Comparison of ENCODE assay signal across 1 cellular context in genomic region chr1:212827831-212828278, GRCh38.
TF ChIP-seq lines count a peak whose summit lies in the region.

No MANE protein-coding gene starts in this region.

TF ChIP-seq in HepG2, 621 proteins besides CTCF, POLR2A, EP300 and RAD21 (continued from another document and continues in another):
- TF ChIP-seq CSRNP1 (CRISPR knock-in tag; IDR thresholded peaks at IDR 0.05) (no peak), RFX1 (IDR thresholded peaks at IDR 0.05) (no peak), ZNF780A (CRISPR knock-in tag; IDR thresholded peaks at IDR 0.05) (no peak), ZBTB4 (CRISPR knock-in tag; IDR thresholded peaks at IDR 0.05; ENCODE audit: borderline replicate concordance) (no peak), KLF11 (CRISPR knock-in tag; IDR thresholded peaks at IDR 0.05) (no peak), HMG20B (CRISPR knock-in tag; conservative IDR thresholded peaks at IDR 0.05) (0 out of 2 replicates have a peak, but pooled peaks have one; percentile 38), ZNF430 (CRISPR knock-in tag; IDR thresholded peaks at IDR 0.05) (no peak), SMARCE1 (IDR thresholded peaks at IDR 0.05; ENCODE audit: borderline replicate concordance) (no peak), FOXP1 (IDR thresholded peaks at IDR 0.05) (no peak), FOXP1 (CRISPR knock-in tag; IDR thresholded peaks at IDR 0.05) (peak; percentile 75), IRF2 (CRISPR knock-in tag; IDR thresholded peaks at IDR 0.05) (peak; percentile 47; the same call in 1 of the 2 replicates), DR1 (CRISPR knock-in tag; IDR thresholded peaks at IDR 0.05) (no peak), SOX13 (IDR thresholded peaks at IDR 0.05) (no peak), SOX13 (CRISPR knock-in tag; conservative IDR thresholded peaks at IDR 0.05 in 1 of 2, IDR thresholded peaks at IDR 0.05 in 1 of 2) (peak in 1 of 2 experiments; percentile 84; a peak in 2 of 4 replicates), ZBTB14 (CRISPR knock-in tag; IDR thresholded peaks at IDR 0.05) (no peak), ATF7 (IDR thresholded peaks at IDR 0.05) (no peak), ATF7 (CRISPR knock-in tag; IDR thresholded peaks at IDR 0.05) (no peak), ATF7-NPFF (CRISPR knock-in tag; IDR thresholded peaks at IDR 0.05; ENCODE audit: low read depth) (no peak), PRDM10 (CRISPR knock-in tag; IDR thresholded peaks at IDR 0.05; ENCODE audit: low read depth) (no peak), ZNF484 (CRISPR knock-in tag; IDR thresholded peaks at IDR 0.05; ENCODE audit: borderline replicate concordance, low read depth) (no peak), ZNF260 (CRISPR knock-in tag; IDR thresholded peaks at IDR 0.05; ENCODE audit: borderline replicate concordance, low read depth) (no peak), IKZF5 (CRISPR knock-in tag; IDR thresholded peaks at IDR 0.05) (peak; percentile 47; the same call in 1 of the 2 replicates), HDAC1 (CRISPR knock-in tag; IDR thresholded peaks at IDR 0.05) (peak; percentile 48; the same call in 1 of the 2 replicates), ZNF160 (CRISPR knock-in tag; IDR thresholded peaks at IDR 0.05) (peak; percentile 58; the same call in 1 of the 2 replicates), ZNF280D (CRISPR knock-in tag; IDR thresholded peaks at IDR 0.05) (no peak), ZNF460 (CRISPR knock-in tag; IDR thresholded peaks at IDR 0.05; ENCODE audit: borderline replicate concordance) (no peak), HMG20A (CRISPR knock-in tag; IDR thresholded peaks at IDR 0.05; ENCODE audit: borderline replicate concordance) (peak; percentile 72; the same call in 1 of the 2 replicates), ZNF547 (CRISPR knock-in tag; IDR thresholded peaks at IDR 0.05) (no peak), ZNF75D (CRISPR knock-in tag; IDR thresholded peaks at IDR 0.05; ENCODE audit: borderline replicate concordance) (no peak), ZBTB10 (CRISPR knock-in tag; IDR thresholded peaks at IDR 0.05; ENCODE audit: borderline replicate concordance) (no peak), ELF1 (CRISPR knock-in tag; IDR thresholded peaks at IDR 0.05) (no peak), KDM5B (CRISPR knock-in tag; IDR thresholded peaks at IDR 0.05; ENCODE audit: borderline replicate concordance) (no peak)
- TF ChIP-seq, protein P1, sequence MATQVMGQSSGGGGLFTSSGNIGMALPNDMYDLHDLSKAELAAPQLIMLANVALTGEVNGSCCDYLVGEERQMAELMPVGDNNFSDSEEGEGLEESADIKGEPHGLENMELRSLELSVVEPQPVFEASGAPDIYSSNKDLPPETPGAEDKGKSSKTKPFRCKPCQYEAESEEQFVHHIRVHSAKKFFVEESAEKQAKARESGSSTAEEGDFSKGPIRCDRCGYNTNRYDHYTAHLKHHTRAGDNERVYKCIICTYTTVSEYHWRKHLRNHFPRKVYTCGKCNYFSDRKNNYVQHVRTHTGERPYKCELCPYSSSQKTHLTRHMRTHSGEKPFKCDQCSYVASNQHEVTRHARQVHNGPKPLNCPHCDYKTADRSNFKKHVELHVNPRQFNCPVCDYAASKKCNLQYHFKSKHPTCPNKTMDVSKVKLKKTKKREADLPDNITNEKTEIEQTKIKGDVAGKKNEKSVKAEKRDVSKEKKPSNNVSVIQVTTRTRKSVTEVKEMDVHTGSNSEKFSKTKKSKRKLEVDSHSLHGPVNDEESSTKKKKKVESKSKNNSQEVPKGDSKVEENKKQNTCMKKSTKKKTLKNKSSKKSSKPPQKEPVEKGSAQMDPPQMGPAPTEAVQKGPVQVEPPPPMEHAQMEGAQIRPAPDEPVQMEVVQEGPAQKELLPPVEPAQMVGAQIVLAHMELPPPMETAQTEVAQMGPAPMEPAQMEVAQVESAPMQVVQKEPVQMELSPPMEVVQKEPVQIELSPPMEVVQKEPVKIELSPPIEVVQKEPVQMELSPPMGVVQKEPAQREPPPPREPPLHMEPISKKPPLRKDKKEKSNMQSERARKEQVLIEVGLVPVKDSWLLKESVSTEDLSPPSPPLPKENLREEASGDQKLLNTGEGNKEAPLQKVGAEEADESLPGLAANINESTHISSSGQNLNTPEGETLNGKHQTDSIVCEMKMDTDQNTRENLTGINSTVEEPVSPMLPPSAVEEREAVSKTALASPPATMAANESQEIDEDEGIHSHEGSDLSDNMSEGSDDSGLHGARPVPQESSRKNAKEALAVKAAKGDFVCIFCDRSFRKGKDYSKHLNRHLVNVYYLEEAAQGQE (IDR thresholded peaks at IDR 0.05; ENCODE audit: borderline replicate concordance in 1 of 2, low read depth in 1 of 2, low read length in 2 of 2): peak in 1 of 2 experiments; percentile 16; a peak in 1 of 4 replicates
- TF ChIP-seq, protein P2, sequence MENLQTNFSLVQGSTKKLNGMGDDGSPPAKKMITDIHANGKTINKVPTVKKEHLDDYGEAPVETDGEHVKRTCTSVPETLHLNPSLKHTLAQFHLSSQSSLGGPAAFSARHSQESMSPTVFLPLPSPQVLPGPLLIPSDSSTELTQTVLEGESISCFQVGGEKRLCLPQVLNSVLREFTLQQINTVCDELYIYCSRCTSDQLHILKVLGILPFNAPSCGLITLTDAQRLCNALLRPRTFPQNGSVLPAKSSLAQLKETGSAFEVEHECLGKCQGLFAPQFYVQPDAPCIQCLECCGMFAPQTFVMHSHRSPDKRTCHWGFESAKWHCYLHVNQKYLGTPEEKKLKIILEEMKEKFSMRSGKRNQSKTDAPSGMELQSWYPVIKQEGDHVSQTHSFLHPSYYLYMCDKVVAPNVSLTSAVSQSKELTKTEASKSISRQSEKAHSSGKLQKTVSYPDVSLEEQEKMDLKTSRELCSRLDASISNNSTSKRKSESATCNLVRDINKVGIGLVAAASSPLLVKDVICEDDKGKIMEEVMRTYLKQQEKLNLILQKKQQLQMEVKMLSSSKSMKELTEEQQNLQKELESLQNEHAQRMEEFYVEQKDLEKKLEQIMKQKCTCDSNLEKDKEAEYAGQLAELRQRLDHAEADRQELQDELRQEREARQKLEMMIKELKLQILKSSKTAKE (CRISPR knock-in tag; IDR thresholded peaks at IDR 0.05; ENCODE audit: borderline replicate concordance): no peak
